In genomic region chr10:73731588-73732375, GRCh38 we compare ENCODE assay signal across 1 cellular context.
TF ChIP-seq lines count a peak whose summit lies in the region.

No MANE protein-coding gene starts in this region.

TF ChIP-seq in WTC11, 78 proteins besides CTCF, POLR2A, EP300 and RAD21 (continued from another document):
- TF ChIP-seq HMGXB4 (CRISPR knock-in tag; IDR thresholded peaks at IDR 0.05) = no peak
